ENCODE assay signal across 5 cellular contexts in the genomic region with DNA sequence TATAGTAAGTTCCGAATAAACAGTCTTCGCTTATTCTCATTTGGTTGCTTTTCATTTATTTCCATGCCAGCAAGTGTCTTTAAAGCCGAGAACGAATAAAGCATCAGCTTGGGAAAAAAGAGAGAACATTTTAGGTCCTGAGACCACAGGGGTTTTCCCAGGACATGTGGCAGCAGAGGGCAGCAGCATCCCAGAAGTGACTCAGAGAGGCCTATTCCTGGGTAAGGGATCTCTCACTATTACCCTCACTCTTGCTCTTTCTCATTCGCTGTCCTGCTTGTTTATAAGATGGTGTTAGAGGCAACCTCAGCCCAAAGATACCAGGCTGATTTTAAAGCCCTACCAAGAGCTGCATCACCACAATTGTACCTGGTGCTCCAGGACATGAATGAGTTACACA. TPM values are rescaled to one million over a fixed set of nuclear protein-coding genes. Genes with fewer than 3 reads are reported as not detected.
"Had no signal": no experiment of that assay in that cellular context is flagged by ENCODE, and none has a peak within 500 bp of the region (broad histone marks: within the 10 kb centered on the region; RNA-seq: fewer than 3 reads in every experiment).

No MANE protein-coding gene starts in this region.

RNA-seq across cellular contexts. Expression of a gene that starts 7.2 kb away (rescaled TPM):
- total RNA-seq: activated CD8-positive, alpha-beta T cell treated with anti-CD3 and anti-CD28 coated beads, Interleukin-2, amount 10 ng/mL, durations not matched to agents 7 days and 5 days; aorta; body of pancreas; NCI-H460; SJSA1 had no signal
- polyA plus RNA-seq: aorta had no signal

RNA-seq across cellular contexts. Expression of a gene that starts 37.8 kb away (rescaled TPM):
- total RNA-seq: body of pancreas had no signal

RNA-seq across cellular contexts. Expression of a gene that starts 39.0 kb away (rescaled TPM):
- total RNA-seq: activated CD8-positive, alpha-beta T cell treated with anti-CD3 and anti-CD28 coated beads, Interleukin-2, amount 10 ng/mL, durations not matched to agents 7 days and 5 days; aorta; body of pancreas; NCI-H460; SJSA1 had no signal
- polyA plus RNA-seq: aorta had no signal
